ENCODE assay signal across 1 cellular context in the genomic region with DNA sequence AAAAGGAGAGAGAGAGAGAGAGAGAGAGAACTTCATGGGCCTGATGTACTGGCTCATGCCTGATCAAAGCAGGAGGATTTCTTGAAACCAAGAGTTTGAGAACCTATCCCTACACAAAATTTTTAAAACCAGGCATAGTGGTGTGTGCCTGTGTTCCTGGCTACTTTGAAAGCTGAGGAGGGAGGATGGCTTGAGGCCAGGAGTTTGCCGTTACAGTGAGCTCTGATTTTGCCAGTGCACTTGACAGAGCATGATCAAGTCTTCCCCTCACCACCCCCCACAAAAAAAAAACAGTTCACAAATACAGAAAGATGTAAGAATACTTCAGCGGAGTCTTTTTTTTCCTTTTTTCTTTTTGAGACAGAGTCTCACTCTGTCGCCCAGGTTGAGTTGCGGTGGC.
TF ChIP-seq lines count a peak whose summit lies in the region.

No MANE protein-coding gene starts in this region.

TF ChIP-seq in WTC11, 78 proteins besides CTCF, POLR2A, EP300 and RAD21 (continued from another document):
- no peak for TF ChIP-seq ZNF281 (CRISPR knock-in tag; IDR thresholded peaks at IDR 0.05)
TF ChIP-seq in WTC11: peak in this region for 0.
